ENCODE assay signal across 1 cellular context in the genomic region with DNA sequence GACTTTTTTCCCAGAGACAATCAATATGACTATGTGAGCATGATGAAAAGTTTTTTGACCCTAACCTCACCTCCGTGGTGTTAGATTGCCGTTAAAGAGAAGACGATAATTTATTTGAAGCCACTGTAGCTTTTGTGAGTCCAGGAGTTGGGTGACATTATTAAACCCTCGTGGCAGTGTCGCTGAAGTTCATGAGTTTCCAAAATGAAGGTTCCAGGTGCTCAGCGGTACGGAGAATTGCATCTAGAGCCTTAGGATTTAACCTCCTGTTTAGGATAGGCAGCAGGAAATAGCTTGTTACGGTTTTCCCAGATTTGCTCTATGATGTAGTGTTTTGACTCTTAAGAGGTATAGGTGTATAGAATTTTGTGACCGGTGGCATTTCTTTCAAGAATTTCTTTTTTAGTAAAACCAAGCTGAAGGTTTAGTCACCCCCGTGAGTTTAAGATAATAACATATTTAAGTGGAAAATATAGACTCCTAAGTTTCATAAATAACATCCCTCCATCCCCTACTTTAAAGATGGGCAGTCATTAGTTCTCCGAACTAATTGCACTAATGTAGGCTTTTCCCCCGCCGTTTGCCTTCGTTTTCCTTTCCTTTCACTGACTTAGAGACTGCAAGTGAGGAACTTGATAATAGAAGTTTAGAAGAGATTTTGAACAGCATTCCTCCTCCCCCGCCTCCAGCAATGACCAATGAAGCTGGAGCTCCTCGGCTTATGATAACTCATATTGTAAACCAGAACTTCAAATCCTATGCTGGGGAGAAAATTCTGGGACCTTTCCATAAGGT.
TF ChIP-seq lines count a peak whose summit lies in the region.

No MANE protein-coding gene starts in this region.

TF ChIP-seq in SK-N-SH, 30 proteins besides CTCF, POLR2A, EP300 and RAD21:
- TF ChIP-seq, protein P1, sequence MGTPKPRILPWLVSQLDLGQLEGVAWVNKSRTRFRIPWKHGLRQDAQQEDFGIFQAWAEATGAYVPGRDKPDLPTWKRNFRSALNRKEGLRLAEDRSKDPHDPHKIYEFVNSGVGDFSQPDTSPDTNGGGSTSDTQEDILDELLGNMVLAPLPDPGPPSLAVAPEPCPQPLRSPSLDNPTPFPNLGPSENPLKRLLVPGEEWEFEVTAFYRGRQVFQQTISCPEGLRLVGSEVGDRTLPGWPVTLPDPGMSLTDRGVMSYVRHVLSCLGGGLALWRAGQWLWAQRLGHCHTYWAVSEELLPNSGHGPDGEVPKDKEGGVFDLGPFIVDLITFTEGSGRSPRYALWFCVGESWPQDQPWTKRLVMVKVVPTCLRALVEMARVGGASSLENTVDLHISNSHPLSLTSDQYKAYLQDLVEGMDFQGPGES (IDR thresholded peaks at IDR 0.05; ENCODE audit: low read depth, low read length), result no peak
- no peak for TF ChIP-seq TEAD4 (IDR thresholded peaks at IDR 0.05; ENCODE audit: borderline replicate concordance, insufficient read depth)
- no peak for TF ChIP-seq MAX (IDR thresholded peaks at IDR 0.05; ENCODE audit: low read depth)
- no peak for TF ChIP-seq MEF2A (IDR thresholded peaks at IDR 0.05; ENCODE audit: borderline replicate concordance, low read depth)
- no peak for TF ChIP-seq EZH2phosphoT487 (IDR thresholded peaks at IDR 0.05; ENCODE audit: borderline replicate concordance, low read depth)
- no peak for TF ChIP-seq TCF12 (IDR thresholded peaks at IDR 0.05)
- no peak for TF ChIP-seq JUND (IDR thresholded peaks at IDR 0.05)
- no peak for TF ChIP-seq NFIC (IDR thresholded peaks at IDR 0.05; ENCODE audit: borderline replicate concordance)
- TF ChIP-seq, protein P2, sequence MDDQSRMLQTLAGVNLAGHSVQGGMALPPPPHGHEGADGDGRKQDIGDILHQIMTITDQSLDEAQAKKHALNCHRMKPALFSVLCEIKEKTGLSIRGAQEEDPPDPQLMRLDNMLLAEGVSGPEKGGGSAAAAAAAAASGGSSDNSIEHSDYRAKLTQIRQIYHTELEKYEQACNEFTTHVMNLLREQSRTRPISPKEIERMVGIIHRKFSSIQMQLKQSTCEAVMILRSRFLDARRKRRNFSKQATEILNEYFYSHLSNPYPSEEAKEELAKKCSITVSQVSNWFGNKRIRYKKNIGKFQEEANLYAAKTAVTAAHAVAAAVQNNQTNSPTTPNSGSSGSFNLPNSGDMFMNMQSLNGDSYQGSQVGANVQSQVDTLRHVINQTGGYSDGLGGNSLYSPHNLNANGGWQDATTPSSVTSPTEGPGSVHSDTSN (IDR thresholded peaks at IDR 0.05), result no peak
- TF ChIP-seq RCOR1 (IDR thresholded peaks at IDR 0.05; ENCODE audit: low read length), result no peak
- no peak for TF ChIP-seq TAF1 (IDR thresholded peaks at IDR 0.05; ENCODE audit: borderline replicate concordance, low read depth, low read length)
